In genomic region chr6:74075323-74075722, GRCh38 we compare ENCODE assay signal across 19 cellular contexts.
DNase-seq lines count a peak whose midpoint lies in the region; ATAC-seq and TF ChIP-seq lines count a peak whose summit lies in the region.
"Had no signal": no experiment of that assay in that cellular context is flagged by ENCODE, and none has a peak within 500 bp of the region (broad histone marks: within the 10 kb centered on the region; RNA-seq: fewer than 3 reads in every experiment).

No MANE protein-coding gene starts in this region.

- WGBS in right cardiac atrium = 42% methylated on average over 3 of the region's 3 CpGs

- H3K36me3 ChIP-seq in right atrium auricular region (no peaks in the 10 kb centered on the region), uterus (no peaks in the 10 kb centered on the region)
- H3K36me3 ChIP-seq: ascending aorta, HAP-1, upper lobe of right lung, WERI-Rb-1 had no signal

- DNase-seq in Right ventricle myocardium superior = peak; percentile 70
- DNase-seq in right atrium auricular region (ENCODE audit: low spot score) = no peak
- peak; percentile 42 for DNase-seq in epidermal melanocyte (ENCODE audit: insufficient read length, low spot score)
- DNase-seq in right cardiac atrium = peak in 2 of 3 donors; percentile 52 to 55
- DNase-seq in uterus = peak; percentile 77 to 79
- no peak for DNase-seq in GM20000 (ENCODE audit: low spot score)
- no peak for DNase-seq in NCI-H1105 (lab: John Stamatoyannopoulos, UW)
- DNase-seq in NAMALWA (ENCODE audit: low spot score) = no peak
- DNase-seq: ACHN; activated effector memory CD4-positive, alpha-beta T cell treated with anti-CD3 and anti-CD28 coated beads, Interleukin-2, amount 50 U/mL, for 16 hours; midbrain; MV-4-11; NCI-H2081 treated with DMSO at 0.1 percent for 48 hours; NCI-H82; upper lobe of right lung; WERI-Rb-1 had no signal

- no peak for TF ChIP-seq POLR2A in uterus (IDR thresholded peaks at IDR 0.05)

- H3K9me3 ChIP-seq in right atrium auricular region (no peaks in the 10 kb centered on the region), right cardiac atrium (ENCODE audit: control insufficient read depth, low read length) (no peaks in the 10 kb centered on the region), uterus (no peaks in the 10 kb centered on the region)
- H3K9me3 ChIP-seq: ascending aorta, HAP-1, upper lobe of right lung had no signal

- no peaks in the 10 kb centered on the region for H3K4me1 ChIP-seq in right atrium auricular region
- H3K4me1 ChIP-seq in right cardiac atrium (ENCODE audit: control insufficient read depth, insufficient read depth, low read length) = peaks cover 5% of the 10 kb centered on the region
- peaks cover 0 to 4% of the 10 kb centered on the region in 2 donors for H3K4me1 ChIP-seq in uterus
- H3K4me1 ChIP-seq: ascending aorta, HAP-1, upper lobe of right lung had no signal

- H3K27ac ChIP-seq in right atrium auricular region = peak overlapping the region in 1 of 2 donors; percentile 36
- no peak overlapping the region for H3K27ac ChIP-seq in right cardiac atrium (ENCODE audit: low read length)
- H3K27ac ChIP-seq in uterus = peak overlapping the region; percentile 45 to 57
- H3K27ac ChIP-seq: ascending aorta, upper lobe of right lung, WERI-Rb-1 had no signal

- TF ChIP-seq CTCF in right atrium auricular region (IDR thresholded peaks at IDR 0.05) (no peak), uterus (IDR thresholded peaks at IDR 0.05) (no peak), GM20000 (IDR thresholded peaks at IDR 0.05; ENCODE audit: extremely low read depth, missing control alignments) (no peak)

- H3K27me3 ChIP-seq in right atrium auricular region (no peaks in the 10 kb centered on the region), right cardiac atrium (ENCODE audit: control insufficient read depth, insufficient read depth) (no peaks in the 10 kb centered on the region), uterus (no peaks in the 10 kb centered on the region)
- H3K27me3 ChIP-seq: ascending aorta, upper lobe of right lung had no signal

- intact Hi-C loops in Right ventricle myocardium superior (cut with DNase I) = no loop called here
- intact Hi-C loops in right cardiac atrium (cut with DNase I) = no loop called here
- intact Hi-C loops in uterus (cut with DNase I; ENCODE audit: low total_unique reads) = no loop called here

- H3K4me3 ChIP-seq in right atrium auricular region (no peak overlapping the region), right cardiac atrium (ENCODE audit: low read length) (no peak overlapping the region), uterus (no peak overlapping the region)
- H3K4me3 ChIP-seq: ascending aorta, HAP-1, skin epidermis, upper lobe of right lung had no signal

- ATAC-seq in Right ventricle myocardium superior (ENCODE audit: poor library complexity) = peak; percentile 94
- peak; percentile 47 to 77 for ATAC-seq in right cardiac atrium
- ATAC-seq: upper lobe of right lung had no signal

Comparison
In these comparisons a context has a peak if more than half of its experiments do, and no peak if none do; other contexts are left out.
1. DNase-seq: peak in Right ventricle myocardium superior (single experiment), epidermal melanocyte (single experiment), right cardiac atrium (2 of 3) and uterus (2 of 2); none in right atrium auricular region (single experiment), GM20000 (single experiment), NCI-H1105 (single experiment) and NAMALWA (single experiment).